In genomic region chr5:132425009-132425937, GRCh38 we compare ENCODE assay signal across 9 cellular contexts. TPM values are rescaled to one million over a fixed set of nuclear protein-coding genes. Genes with fewer than 3 reads are reported as not detected.
DNase-seq lines count a peak whose midpoint lies in the region; ATAC-seq and TF ChIP-seq lines count a peak whose summit lies in the region.
"Had no signal": no experiment of that assay in that cellular context is flagged by ENCODE, and none has a peak within 500 bp of the region (broad histone marks: within the 10 kb centered on the region; RNA-seq: fewer than 3 reads in every experiment).

No MANE protein-coding gene starts in this region.

- no peaks in the 10 kb centered on the region for H3K9me3 ChIP-seq in sigmoid colon
- H3K9me3 ChIP-seq: A549 had no signal

- H3K4me3 ChIP-seq in sigmoid colon = no peak overlapping the region
- H3K4me3 ChIP-seq: A549 had no signal

- no peak for TF ChIP-seq POLR2A in sigmoid colon (IDR thresholded peaks at IDR 0.05)

- peaks cover 0 to 100% (median 96%) of the 10 kb centered on the region in 4 donors for H3K4me1 ChIP-seq in sigmoid colon

- H3K27ac ChIP-seq in sigmoid colon = peak overlapping the region; percentile 78 to 98 (median 87)

- H3K36me3 ChIP-seq in sigmoid colon = peaks cover 0 to 7% (median 0%) of the 10 kb centered on the region in 4 donors

- H3K27me3 ChIP-seq in sigmoid colon = no peaks in the 10 kb centered on the region

- peak; percentile 28 to 38 for DNase-seq in NOMO-1 (lab: John Stamatoyannopoulos, UW; ENCODE audit: unreplicated experiment in 2 of 2)
- DNase-seq in NOMO-1 treated with dmso at 0.1 percent for 144 hours (lab: John Stamatoyannopoulos, UW; ENCODE audit: unreplicated experiment) = no peak
- peak; percentile 55 for DNase-seq in activated CD4-positive, alpha-beta T cell treated with anti-CD3 and anti-CD28 coated beads for 1 hour
- peak; percentile 43 for DNase-seq in dermis blood vessel endothelial cell
- peak; percentile 59 for DNase-seq in sigmoid colon
- no peak for DNase-seq in mesenteric fat pad (ENCODE audit: low spot score)
- DNase-seq in NCI-H1417 (lab: John Stamatoyannopoulos, UW) = no peak

- no peak for TF ChIP-seq CTCF in sigmoid colon (IDR thresholded peaks at IDR 0.05)

- 36 to 56% methylated on average over 8 of the region's 8 CpGs for WGBS in sigmoid colon, 2 donors

- intact Hi-C loops in sigmoid colon (cut with DNase I) = no loop called here

- TF ChIP-seq EP300 in sigmoid colon (IDR thresholded peaks at IDR 0.05) = no peak

- ATAC-seq in HG03439 (IDR thresholded peaks at IDR 0.05; ENCODE audit: unreplicated experiment) = peak; percentile 46
- ATAC-seq: A549 had no signal

RNA-seq across cellular contexts. Expression of gene SLC22A5, which starts 55.8 kb away (rescaled TPM):
- total RNA-seq in dermis blood vessel endothelial cell (3.8 and 4.8 TPM in 2 replicates), sigmoid colon (1 to 10 TPM; 3.6 to 9.9 (median 6.3) TPM), mesenteric fat pad (20.6 TPM)
- polyA plus RNA-seq in sigmoid colon = 10 to 100 TPM in 1 of 3 donors, 1 to 10 TPM in 2; 6.0 to 11.9 (median 9.0) TPM

Comparison
In these comparisons a context has a peak if more than half of its experiments do, and no peak if none do; other contexts are left out.
1. DNase-seq: peak in NOMO-1 (2 of 2), activated CD4-positive, alpha-beta T cell treated with anti-CD3 and anti-CD28 coated beads for 1 hour (single experiment), dermis blood vessel endothelial cell (single experiment) and sigmoid colon (single experiment); none in NOMO-1 treated with dmso at 0.1 percent for 144 hours (single experiment), mesenteric fat pad (single experiment) and NCI-H1417 (0 of 3).